34 cellular contexts compared by ENCODE assay signal in genomic region chr3:94544131-94544530, GRCh38.
"Had no signal": no experiment of that assay in that cellular context is flagged by ENCODE, and none has a peak within 500 bp of the region (broad histone marks: within the 10 kb centered on the region; RNA-seq: fewer than 3 reads in every experiment).

No MANE protein-coding gene starts in this region.

- H3K4me3 Mint-ChIP-seq: activated B cell treated with CpG ODN at 0.5 μM for 24 hours; activated CD4-positive, alpha-beta memory T cell treated with anti-CD3 and anti-CD28 coated beads, Interleukin-2, amount 10 ng/mL, durations not matched to agents 7 days and 5 days; activated CD4-positive, alpha-beta T cell treated with anti-CD3 and anti-CD28 coated beads, Interleukin-2, amount 10 ng/mL, durations not matched to agents 24 days and 14 days; activated CD8-positive, alpha-beta memory T cell treated with anti-CD3 and anti-CD28 coated beads, Interleukin-2, amount 10 ng/mL, durations not matched to agents 7 days and 5 days; activated CD8-positive, alpha-beta T cell treated with anti-CD3 and anti-CD28 coated beads, Interleukin-2, amount 10 ng/mL, durations not matched to agents 7 days and 5 days; activated naive CD4-positive, alpha-beta T cell treated with anti-CD3 and anti-CD28 coated beads, Interleukin-2, amount 10 ng/mL, durations not matched to agents 7 days and 5 days; activated naive CD4-positive, alpha-beta T cell treated with anti-CD3 and anti-CD28 coated beads, Interleukin-2, amount 50 U/mL, for 24 hours; activated naive CD8-positive, alpha-beta T cell; activated naive CD8-positive, alpha-beta T cell treated with anti-CD3 and anti-CD28 coated beads, Interleukin-2, amount 10 ng/mL, durations not matched to agents 7 days and 5 days; activated naive CD8-positive, alpha-beta T cell treated with anti-CD3 and anti-CD28 coated beads, Interleukin-2, amount 50 U/mL, for 24 hours; T-helper 1 cell treated with Interleukin-12 subunit alpha and Interleukin-12 subunit beta and Interleukin-4 antibody, amounts not matched to agents 30 μg/mL and 1 μg/mL, for 36 hours; T-helper 2 cell treated with Interferon-gamma antibody and Interleukin-4, amounts not matched to agents 5 μg/mL and 100 μg/mL, for 36 hours had no signal

- H3K4me1 ChIP-seq: body of pancreas, breast epithelium had no signal

- H3K36me3 Mint-ChIP-seq: activated CD8-positive, alpha-beta memory T cell treated with anti-CD3 and anti-CD28 coated beads, Interleukin-2, amount 10 ng/mL, durations not matched to agents 7 days and 5 days; activated naive CD4-positive, alpha-beta T cell treated with anti-CD3 and anti-CD28 coated beads, Interleukin-2, amount 10 ng/mL, durations not matched to agents 7 days and 5 days; activated naive CD4-positive, alpha-beta T cell treated with anti-CD3 and anti-CD28 coated beads, Interleukin-2, amount 50 U/mL, for 24 hours; activated naive CD8-positive, alpha-beta T cell; activated naive CD8-positive, alpha-beta T cell treated with anti-CD3 and anti-CD28 coated beads, Interleukin-2, amount 10 ng/mL, durations not matched to agents 7 days and 5 days had no signal

- H3K27ac Mint-ChIP-seq: activated B cell treated with CpG ODN at 0.5 μM for 24 hours; activated CD4-positive, alpha-beta memory T cell treated with anti-CD3 and anti-CD28 coated beads, Interleukin-2, amount 10 ng/mL, durations not matched to agents 7 days and 5 days; activated CD4-positive, alpha-beta T cell treated with anti-CD3 and anti-CD28 coated beads, Interleukin-2, amount 10 ng/mL, durations not matched to agents 24 days and 14 days; activated CD8-positive, alpha-beta memory T cell treated with anti-CD3 and anti-CD28 coated beads, Interleukin-2, amount 10 ng/mL, durations not matched to agents 7 days and 5 days; activated CD8-positive, alpha-beta T cell treated with anti-CD3 and anti-CD28 coated beads, Interleukin-2, amount 10 ng/mL, durations not matched to agents 7 days and 5 days; activated naive CD4-positive, alpha-beta T cell treated with anti-CD3 and anti-CD28 coated beads, Interleukin-2, amount 10 ng/mL, durations not matched to agents 7 days and 5 days; activated naive CD4-positive, alpha-beta T cell treated with anti-CD3 and anti-CD28 coated beads, Interleukin-2, amount 50 U/mL, for 24 hours; activated naive CD8-positive, alpha-beta T cell; activated naive CD8-positive, alpha-beta T cell treated with anti-CD3 and anti-CD28 coated beads, Interleukin-2, amount 10 ng/mL, durations not matched to agents 7 days and 5 days; activated naive CD8-positive, alpha-beta T cell treated with anti-CD3 and anti-CD28 coated beads, Interleukin-2, amount 50 U/mL, for 24 hours; activated T-helper 2 cell treated with anti-CD3 and anti-CD28 coated beads, Interferon-gamma antibody, Interleukin-2, Interleukin-4, amounts not matched to agents 10 μg/mL and 5 μg/mL and 100 μg/mL, durations not matched to agents 14 hours and 24 hours and 36 hours; T-helper 1 cell treated with Interleukin-12 subunit alpha and Interleukin-12 subunit beta and Interleukin-4 antibody, amounts not matched to agents 30 μg/mL and 1 μg/mL, for 36 hours; T-helper 2 cell treated with Interferon-gamma antibody and Interleukin-4, amounts not matched to agents 5 μg/mL and 100 μg/mL, for 36 hours had no signal

- H3K27ac ChIP-seq: body of pancreas, brain microvascular endothelial cell, breast epithelium, VCaP had no signal

- H3K36me3 ChIP-seq: brain microvascular endothelial cell, breast epithelium had no signal

- H3K4me3 ChIP-seq: body of pancreas, breast epithelium had no signal

- DNase-seq: activated B cell treated with CpG ODN at 0.5 μM for 24 hours; activated CD4-positive, alpha-beta memory T cell treated with anti-CD3 and anti-CD28 coated beads, Interleukin-2, amount 10 ng/mL, durations not matched to agents 7 days and 5 days; activated CD4-positive, alpha-beta T cell treated with anti-CD3 and anti-CD28 coated beads for 4 hours; activated CD4-positive, alpha-beta T cell treated with anti-CD3 and anti-CD28 coated beads, Interleukin-2, amount 10 ng/mL, durations not matched to agents 24 days and 14 days; activated CD4-positive, alpha-beta T cell treated with anti-CD3 and anti-CD28 coated beads, Interleukin-2, amount 50 U/mL, for 1 hour; activated CD4-positive, alpha-beta T cell treated with anti-CD3 and anti-CD28 coated beads, Interleukin-2, amount 50 U/mL, for 4 hours; activated CD4-positive, CD25-positive, alpha-beta regulatory T cell treated with anti-CD3 and anti-CD28 coated beads, Interleukin-2, amount 50 U/mL, for 72 hours; activated CD8-positive, alpha-beta memory T cell treated with anti-CD3 and anti-CD28 coated beads for 24 hours; activated CD8-positive, alpha-beta memory T cell treated with anti-CD3 and anti-CD28 coated beads, Interleukin-2, amount 10 ng/mL, durations not matched to agents 7 days and 5 days; activated CD8-positive, alpha-beta T cell treated with anti-CD3 and anti-CD28 coated beads, Interleukin-2, amount 10 ng/mL, durations not matched to agents 7 days and 5 days; activated effector memory CD4-positive, alpha-beta T cell treated with Interleukin-2 at 50 U/mL for 16 hours; activated gamma-delta T cell; activated naive CD4-positive, alpha-beta T cell; activated naive CD4-positive, alpha-beta T cell treated with anti-CD3 and anti-CD28 coated beads, Interleukin-2, amount 10 ng/mL, durations not matched to agents 7 days and 5 days; activated naive CD8-positive, alpha-beta T cell treated with anti-CD3 and anti-CD28 coated beads, Interleukin-2, amount 10 ng/mL, durations not matched to agents 7 days and 5 days; activated naive CD8-positive, alpha-beta T cell treated with anti-CD3 and anti-CD28 coated beads, Interleukin-2, amount 50 U/mL, for 24 hours; activated T-cell treated with anti-CD3 and anti-CD28 coated beads for 4 hours; activated T-cell treated with anti-CD3 and anti-CD28 coated beads, Interleukin-2, amount 50 U/mL, for 1 hour; activated T-cell treated with anti-CD3 and anti-CD28 coated beads, Interleukin-2, amount 50 U/mL, for 48 hours; amniotic stem cell; aorta; body of pancreas; central memory CD4-positive, alpha-beta T cell; T-helper 1 cell; T-helper 2 cell; T-helper 9 cell had no signal

- H3K27me3 ChIP-seq: body of pancreas, brain microvascular endothelial cell, breast epithelium had no signal

- H3K27me3 Mint-ChIP-seq: activated B cell treated with CpG ODN at 0.5 μM for 24 hours; activated CD4-positive, alpha-beta memory T cell treated with anti-CD3 and anti-CD28 coated beads, Interleukin-2, amount 10 ng/mL, durations not matched to agents 7 days and 5 days; activated CD4-positive, alpha-beta T cell treated with anti-CD3 and anti-CD28 coated beads, Interleukin-2, amount 10 ng/mL, durations not matched to agents 24 days and 14 days; activated CD8-positive, alpha-beta memory T cell treated with anti-CD3 and anti-CD28 coated beads, Interleukin-2, amount 10 ng/mL, durations not matched to agents 7 days and 5 days; activated naive CD4-positive, alpha-beta T cell treated with anti-CD3 and anti-CD28 coated beads, Interleukin-2, amount 10 ng/mL, durations not matched to agents 7 days and 5 days; activated naive CD4-positive, alpha-beta T cell treated with anti-CD3 and anti-CD28 coated beads, Interleukin-2, amount 50 U/mL, for 24 hours; activated naive CD8-positive, alpha-beta T cell; activated naive CD8-positive, alpha-beta T cell treated with anti-CD3 and anti-CD28 coated beads, Interleukin-2, amount 10 ng/mL, durations not matched to agents 7 days and 5 days; activated naive CD8-positive, alpha-beta T cell treated with anti-CD3 and anti-CD28 coated beads, Interleukin-2, amount 50 U/mL, for 24 hours had no signal

- ATAC-seq: activated CD8-positive, alpha-beta memory T cell treated with anti-CD3 and anti-CD28 coated beads, Interleukin-2, amount 10 ng/mL, durations not matched to agents 7 days and 5 days; activated CD8-positive, alpha-beta T cell treated with anti-CD3 and anti-CD28 coated beads, Interleukin-2, amount 10 ng/mL, durations not matched to agents 7 days and 5 days; activated naive CD8-positive, alpha-beta T cell treated with anti-CD3 and anti-CD28 coated beads, Interleukin-2, amount 50 U/mL, for 24 hours; body of pancreas had no signal

- H3K9me3 Mint-ChIP-seq: activated CD4-positive, alpha-beta T cell treated with anti-CD3 and anti-CD28 coated beads, Interleukin-2, amount 10 ng/mL, durations not matched to agents 24 days and 14 days; activated naive CD8-positive, alpha-beta T cell treated with anti-CD3 and anti-CD28 coated beads, Interleukin-2, amount 10 ng/mL, durations not matched to agents 7 days and 5 days had no signal

- H3K4me1 Mint-ChIP-seq: activated B cell treated with CpG ODN at 0.5 μM for 24 hours; activated CD4-positive, alpha-beta memory T cell treated with anti-CD3 and anti-CD28 coated beads, Interleukin-2, amount 10 ng/mL, durations not matched to agents 7 days and 5 days; activated CD4-positive, alpha-beta T cell treated with anti-CD3 and anti-CD28 coated beads, Interleukin-2, amount 10 ng/mL, durations not matched to agents 24 days and 14 days; activated CD8-positive, alpha-beta memory T cell treated with anti-CD3 and anti-CD28 coated beads, Interleukin-2, amount 10 ng/mL, durations not matched to agents 7 days and 5 days; activated naive CD4-positive, alpha-beta T cell treated with anti-CD3 and anti-CD28 coated beads, Interleukin-2, amount 10 ng/mL, durations not matched to agents 7 days and 5 days; activated naive CD4-positive, alpha-beta T cell treated with anti-CD3 and anti-CD28 coated beads, Interleukin-2, amount 50 U/mL, for 24 hours; activated naive CD8-positive, alpha-beta T cell treated with anti-CD3 and anti-CD28 coated beads, Interleukin-2, amount 10 ng/mL, durations not matched to agents 7 days and 5 days; activated naive CD8-positive, alpha-beta T cell treated with anti-CD3 and anti-CD28 coated beads, Interleukin-2, amount 50 U/mL, for 24 hours had no signal
